In the genomic region with DNA sequence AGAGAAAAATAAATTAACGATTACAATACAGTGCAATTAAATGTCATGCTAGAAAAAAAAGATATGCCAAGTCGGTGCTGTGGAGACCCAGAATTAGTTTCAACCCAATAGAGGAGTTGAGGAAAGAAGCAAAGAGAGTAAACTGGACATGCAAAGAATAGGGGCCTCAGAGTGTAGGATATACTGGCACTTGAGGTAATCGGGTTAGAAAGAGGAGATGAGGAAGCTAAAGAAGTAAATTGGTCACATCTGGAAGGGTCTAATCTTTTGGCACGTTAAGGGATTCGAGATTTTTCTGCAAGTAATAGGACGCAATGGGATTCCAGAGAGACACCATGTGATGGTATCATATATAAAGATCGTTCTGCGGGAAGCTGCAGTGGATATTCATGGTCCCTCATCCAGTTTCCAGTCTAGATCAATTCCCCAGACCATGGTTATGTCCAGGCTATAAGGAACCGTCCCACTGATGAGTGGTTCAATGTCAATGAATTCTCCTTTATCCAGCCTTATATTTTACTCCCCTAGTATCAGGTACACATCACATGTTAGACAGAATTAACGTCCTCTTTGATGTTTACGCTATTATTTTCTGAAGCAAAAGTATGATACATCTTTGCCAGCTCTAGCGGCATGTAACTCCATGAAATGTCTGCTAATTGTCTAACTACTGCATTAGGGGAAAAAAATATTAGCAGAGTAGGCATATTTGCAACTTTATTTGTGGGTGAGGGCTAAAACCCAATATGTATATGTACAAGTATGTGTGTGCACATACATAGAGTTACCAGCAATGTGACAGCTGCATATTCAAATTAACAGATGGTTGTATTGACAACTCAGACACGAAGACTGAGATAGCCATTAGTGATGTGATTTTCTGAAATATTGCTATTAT, we compare ENCODE assay signal across 8 cellular contexts. TPM values are rescaled to one million over a fixed set of nuclear protein-coding genes. Genes with fewer than 3 reads are reported as not detected.
DNase-seq lines count a peak whose midpoint lies in the region; ATAC-seq and TF ChIP-seq lines count a peak whose summit lies in the region.

No MANE protein-coding gene starts in this region.

- H3K4me1 ChIP-seq in mucosa of rectum (ENCODE audit: control insufficient read depth in 2 of 2, insufficient read depth in 2 of 2, low read length in 2 of 2) = peaks cover 4 to 5% of the 10 kb centered on the region in 2 donors

- CTCF ChIA-PET in activated naive CD4-positive, alpha-beta T cell treated with anti-CD3 and anti-CD28 coated beads, Interleukin-2, amount 10 ng/mL, durations not matched to agents 7 days and 5 days (lab: Charles Lee) = interaction anchor here (0.8 kb wide), 1 partner anchor 278 kb away, joined by 3 read pairs; no protein-coding TSS in a partner anchor

- H3K36me3 ChIP-seq in mucosa of rectum (ENCODE audit: control insufficient read depth in 2 of 2, insufficient read depth in 2 of 2, low read length in 2 of 2) = no peaks in the 10 kb centered on the region

- H3K27ac ChIP-seq in dorsolateral prefrontal cortex = peak overlapping the region; percentile 82 to 99 (median 96)
- peak overlapping the region; percentile 98 to 99 for H3K27ac ChIP-seq in mucosa of rectum (ENCODE audit: low read depth in 2 of 2, low read length in 2 of 2)

- peaks cover 38% of the 10 kb centered on the region for H3K4me1 Mint-ChIP-seq in activated naive CD4-positive, alpha-beta T cell treated with anti-CD3 and anti-CD28 coated beads, Interleukin-2, amount 10 ng/mL, durations not matched to agents 7 days and 5 days

- ATAC-seq in GM21717 (IDR thresholded peaks at IDR 0.05; ENCODE audit: unreplicated experiment) = no peak
- no peak for ATAC-seq in GM21423 (IDR thresholded peaks at IDR 0.05; ENCODE audit: unreplicated experiment)

- no peaks in the 10 kb centered on the region for H3K9me3 Mint-ChIP-seq in activated naive CD4-positive, alpha-beta T cell treated with anti-CD3 and anti-CD28 coated beads, Interleukin-2, amount 10 ng/mL, durations not matched to agents 7 days and 5 days

- no peak for TF ChIP-seq CTCF in dorsolateral prefrontal cortex (IDR thresholded peaks at IDR 0.05 in 54 of 56, conservative IDR thresholded peaks at IDR 0.05 in 2 of 56; ENCODE audit: low read depth in 1 of 56, partially characterized antibody in 56 of 56)

- peak overlapping the region; percentile 93 for H3K9ac ChIP-seq in mucosa of rectum (ENCODE audit: low read depth in 1 of 2, low read length in 2 of 2)

- DNase-seq in activated naive CD4-positive, alpha-beta T cell treated with anti-CD3 and anti-CD28 coated beads, Interleukin-2, amount 10 ng/mL, durations not matched to agents 7 days and 5 days = no peak
- no peak for DNase-seq in activated naive CD4-positive, alpha-beta T cell treated with Interleukin-2 at 50 U/mL for 16 hours
- DNase-seq in NCI-H82 (lab: John Stamatoyannopoulos, UW) (peak; percentile 77), dorsolateral prefrontal cortex (no peak), NK-92 (lab: John Stamatoyannopoulos, UW; ENCODE audit: unreplicated experiment) (no peak)

- H3K4me3 ChIP-seq in dorsolateral prefrontal cortex = peak overlapping the region; percentile 41 to 96 (median 76)
- H3K4me3 ChIP-seq in mucosa of rectum (ENCODE audit: low read length in 2 of 2) = peak overlapping the region; percentile 94 to 95

- no peaks in the 10 kb centered on the region for H3K27me3 ChIP-seq in dorsolateral prefrontal cortex
- H3K27me3 ChIP-seq in mucosa of rectum (ENCODE audit: control insufficient read depth in 2 of 2, insufficient read depth in 2 of 2, low read length in 2 of 2) = no peaks in the 10 kb centered on the region

- H3K27me3 Mint-ChIP-seq in activated naive CD4-positive, alpha-beta T cell treated with anti-CD3 and anti-CD28 coated beads, Interleukin-2, amount 10 ng/mL, durations not matched to agents 7 days and 5 days = peaks cover 10% of the 10 kb centered on the region

- peak overlapping the region; percentile 93 for H3K4me3 Mint-ChIP-seq in activated naive CD4-positive, alpha-beta T cell treated with anti-CD3 and anti-CD28 coated beads, Interleukin-2, amount 10 ng/mL, durations not matched to agents 7 days and 5 days

- H3K36me3 Mint-ChIP-seq in activated naive CD4-positive, alpha-beta T cell treated with anti-CD3 and anti-CD28 coated beads, Interleukin-2, amount 10 ng/mL, durations not matched to agents 7 days and 5 days = no peaks in the 10 kb centered on the region

- H3K27ac Mint-ChIP-seq in activated naive CD4-positive, alpha-beta T cell treated with anti-CD3 and anti-CD28 coated beads, Interleukin-2, amount 10 ng/mL, durations not matched to agents 7 days and 5 days = peak overlapping the region; percentile 99

- H3K9me3 ChIP-seq in mucosa of rectum (ENCODE audit: control insufficient read depth in 2 of 2, low read length in 2 of 2) = no peaks in the 10 kb centered on the region

- intact Hi-C loops in dorsolateral prefrontal cortex (cut with DNase I) = no loop called here

RNA-seq across cellular contexts. Expression of gene TBC1D32, which starts 1.1 kb away (rescaled TPM):
- total RNA-seq in dorsolateral prefrontal cortex = 10 to 100 TPM; 16.4 to 36.9 (median 23.7) TPM
